Comparison of ENCODE assay signal across 20 cellular contexts in genomic region chr17:6350806-6351205, GRCh38.
DNase-seq lines count a peak whose midpoint lies in the region; ATAC-seq and TF ChIP-seq lines count a peak whose summit lies in the region.
"Had no signal": no experiment of that assay in that cellular context is flagged by ENCODE, and none has a peak within 500 bp of the region (broad histone marks: within the 10 kb centered on the region; RNA-seq: fewer than 3 reads in every experiment).

No MANE protein-coding gene starts in this region.

- no peak overlapping the region for H3K9ac ChIP-seq in endodermal cell (ENCODE audit: extremely low read depth, low read length, poor library complexity, severe bottlenecking)
- H3K9ac ChIP-seq: BLaER1 treated with 17β-estradiol and CSF1 and Interleukin-3, amounts not matched to agents 10 nM and 100 nM had no signal

- no peak overlapping the region for H3K4me3 ChIP-seq in endodermal cell (ENCODE audit: low read length)
- H3K4me3 ChIP-seq in vagina: no peak overlapping the region
- H3K4me3 ChIP-seq in WERI-Rb-1 (ENCODE audit: low read depth, low read length): no peak overlapping the region
- H3K4me3 ChIP-seq: BLaER1 treated with 17β-estradiol and CSF1 and Interleukin-3, amounts not matched to agents 10 nM and 100 nM had no signal

- no peak for TF ChIP-seq POLR2A in vagina (IDR thresholded peaks at IDR 0.05)

- intact Hi-C loops in vagina (cut with DNase I): no loop called here

- no peak for TF ChIP-seq CTCF in endodermal cell (conservative IDR thresholded peaks at IDR 0.05)
- TF ChIP-seq CTCF in osteocyte (IDR thresholded peaks at IDR 0.05): no peak
- TF ChIP-seq CTCF in vagina (IDR thresholded peaks at IDR 0.05): no peak
- TF ChIP-seq CTCF in WERI-Rb-1 (IDR thresholded peaks at IDR 0.05; ENCODE audit: low read depth, low read length): no peak

- no peaks in the 10 kb centered on the region for H3K9me3 Mint-ChIP-seq in endodermal cell
- H3K9me3 Mint-ChIP-seq in osteocyte (ENCODE audit: unreplicated experiment): no peaks in the 10 kb centered on the region
- H3K9me3 Mint-ChIP-seq: CD4-positive, alpha-beta T cell; CD8-positive, alpha-beta T cell had no signal

- ATAC-seq in HG02870 (IDR thresholded peaks at IDR 0.05; ENCODE audit: unreplicated experiment): no peak
- ATAC-seq: CD8-positive, alpha-beta T cell had no signal

- H3K4me1 Mint-ChIP-seq in endodermal cell: no peaks in the 10 kb centered on the region
- H3K4me1 Mint-ChIP-seq in osteocyte (ENCODE audit: unreplicated experiment): no peaks in the 10 kb centered on the region
- H3K4me1 Mint-ChIP-seq: B cell had no signal

- H3K36me3 ChIP-seq in endodermal cell (ENCODE audit: control insufficient read depth, insufficient read depth, low read length): no peaks in the 10 kb centered on the region
- no peaks in the 10 kb centered on the region for H3K36me3 ChIP-seq in vagina
- H3K36me3 ChIP-seq in WERI-Rb-1: no peaks in the 10 kb centered on the region
- H3K36me3 ChIP-seq: BLaER1 treated with 17β-estradiol and CSF1 and Interleukin-3, amounts not matched to agents 10 nM and 100 nM had no signal

- H3K36me3 Mint-ChIP-seq in endodermal cell (ENCODE audit: low read depth) (no peaks in the 10 kb centered on the region), osteocyte (ENCODE audit: unreplicated experiment) (no peaks in the 10 kb centered on the region)
- H3K36me3 Mint-ChIP-seq: CD8-positive, alpha-beta T cell had no signal

- H3K9me3 ChIP-seq in endodermal cell (ENCODE audit: control insufficient read depth, low read length): no peaks in the 10 kb centered on the region
- H3K9me3 ChIP-seq in vagina: no peaks in the 10 kb centered on the region
- no peaks in the 10 kb centered on the region for H3K9me3 ChIP-seq in WERI-Rb-1 (ENCODE audit: severe bottlenecking)
- H3K9me3 ChIP-seq: BLaER1 treated with 17β-estradiol and CSF1 and Interleukin-3, amounts not matched to agents 10 nM and 100 nM; Caco-2 had no signal

- H3K27ac Mint-ChIP-seq in endodermal cell (no peak overlapping the region), osteocyte (ENCODE audit: unreplicated experiment) (no peak overlapping the region)
- H3K27ac Mint-ChIP-seq: B cell; CD4-positive, alpha-beta T cell; CD8-positive, alpha-beta T cell had no signal

- H3K27ac ChIP-seq in endodermal cell (ENCODE audit: low read depth, low read length) (no peak overlapping the region), vagina (no peak overlapping the region), WERI-Rb-1 (no peak overlapping the region)
- H3K27ac ChIP-seq: BLaER1 treated with 17β-estradiol and CSF1 and Interleukin-3, amounts not matched to agents 10 nM and 100 nM; C4-2B had no signal

- WGBS in endodermal cell (ENCODE audit: insufficient coverage in 1 of 2, insufficient read length in 1 of 2), 2 experiments: 96 to 97% methylated on average over 4 to 5 of the region's 5 CpGs

- H3K4me1 ChIP-seq in endodermal cell (ENCODE audit: control insufficient read depth, insufficient read depth, low read length) (no peaks in the 10 kb centered on the region), vagina (no peaks in the 10 kb centered on the region)
- H3K4me1 ChIP-seq: BLaER1 treated with 17β-estradiol and CSF1 and Interleukin-3, amounts not matched to agents 10 nM and 100 nM; Caco-2 had no signal

- H3K4me3 Mint-ChIP-seq in endodermal cell: no peak overlapping the region
- H3K4me3 Mint-ChIP-seq in osteocyte (ENCODE audit: unreplicated experiment): no peak overlapping the region
- H3K4me3 Mint-ChIP-seq: B cell; CD4-positive, alpha-beta T cell; CD8-positive, alpha-beta T cell had no signal

- DNase-seq in endodermal cell (peak; percentile 34), islet precursor cell (peak; percentile 26), osteocyte (ENCODE audit: extremely low spot score, unreplicated experiment) (peak; percentile 65), vagina (ENCODE audit: extremely low spot score in 2 of 2) (peak; percentile 52 to 67), AG08396 (ENCODE audit: low spot score) (no peak), NCI-H446 (lab: John Stamatoyannopoulos, UW) (no peak), WERI-Rb-1 (no peak)
- DNase-seq: 8988T; ACHN; AML-193; Caco-2; Calu3; CD4-positive, alpha-beta T cell; CD8-positive, alpha-beta T cell; DMS79 treated with DMSO at 0.1 percent for 48 hours; GF-D8 had no signal

- H3K27me3 ChIP-seq in endodermal cell (ENCODE audit: control insufficient read depth, insufficient read depth, low read length, poor library complexity, severe bottlenecking) (peaks cover 3% of the 10 kb centered on the region), vagina (no peaks in the 10 kb centered on the region), WERI-Rb-1 (ENCODE audit: insufficient read depth, low read depth, severe bottlenecking) (no peaks in the 10 kb centered on the region)
- H3K27me3 ChIP-seq: BLaER1 treated with 17β-estradiol and CSF1 and Interleukin-3, amounts not matched to agents 10 nM and 100 nM had no signal

- H3K27me3 Mint-ChIP-seq in endodermal cell (ENCODE audit: insufficient read depth): peaks cover 5% of the 10 kb centered on the region
- peaks cover 5% of the 10 kb centered on the region for H3K27me3 Mint-ChIP-seq in osteocyte (ENCODE audit: unreplicated experiment)

Comparison
In these comparisons a context has a peak if more than half of its experiments do, and no peak if none do; other contexts are left out.
1. DNase-seq: peak in endodermal cell (single experiment), islet precursor cell (single experiment), osteocyte (single experiment) and vagina (2 of 2); none in AG08396 (single experiment), NCI-H446 (0 of 2) and WERI-Rb-1 (single experiment).